11 cellular contexts compared by ENCODE assay signal in the genomic region with DNA sequence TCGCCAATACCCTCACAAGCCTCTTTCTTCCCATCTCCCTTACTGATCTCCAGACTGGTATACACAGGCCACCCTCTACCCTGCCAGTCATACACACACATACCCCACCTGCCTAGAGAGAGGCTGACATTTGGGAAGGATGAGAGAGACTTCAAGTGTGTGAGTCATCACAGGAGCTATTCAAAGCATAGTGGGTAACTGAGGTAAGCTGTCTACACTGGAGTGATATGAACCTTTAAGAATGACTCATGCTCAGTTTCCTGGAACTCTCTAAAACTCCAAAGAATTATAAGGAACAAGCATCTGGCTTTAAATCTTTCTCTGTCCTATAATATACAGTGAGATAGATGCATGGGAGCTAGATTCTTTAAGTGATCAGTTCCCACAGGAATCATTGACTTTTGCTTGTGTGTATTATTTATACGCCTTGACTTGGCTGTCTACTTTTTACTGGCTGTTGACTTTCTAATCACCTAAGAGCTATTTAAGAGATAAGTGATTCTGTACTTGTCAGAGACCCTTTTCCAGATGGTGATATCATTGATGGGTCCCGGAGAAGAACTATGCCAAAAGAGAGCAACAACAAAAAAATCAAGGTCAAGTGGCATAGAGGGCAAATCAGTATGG. TPM values are rescaled to one million over a fixed set of nuclear protein-coding genes. Genes with fewer than 3 reads are reported as not detected.
DNase-seq lines count a peak whose midpoint lies in the region; FAIRE-seq and TF ChIP-seq lines count a peak whose summit lies in the region.
"Had no signal": no experiment of that assay in that cellular context is flagged by ENCODE, and none has a peak within 500 bp of the region (broad histone marks: within the 10 kb centered on the region; RNA-seq: fewer than 3 reads in every experiment).

No MANE protein-coding gene starts in this region.

- H4K20me1 ChIP-seq in astrocyte (ENCODE audit: insufficient read depth, low read length): no peaks in the 10 kb centered on the region

- H3K79me2 ChIP-seq in astrocyte (ENCODE audit: insufficient read depth, low read length): no peaks in the 10 kb centered on the region

- no peak overlapping the region for H2AFZ ChIP-seq in astrocyte (ENCODE audit: low read depth, low read length)

- H3K27me3 Mint-ChIP-seq in astrocyte (ENCODE audit: low read depth, unreplicated experiment) (no peaks in the 10 kb centered on the region), nephron (ENCODE audit: low read depth) (peaks cover 4% of the 10 kb centered on the region)

- H3K4me3 Mint-ChIP-seq in astrocyte (ENCODE audit: unreplicated experiment) (no peak overlapping the region), nephron (peak overlapping the region in 2 of 3 experiments; percentile 25 to 37)
- H3K4me3 Mint-ChIP-seq: H9 had no signal

- H3K27ac Mint-ChIP-seq in astrocyte (ENCODE audit: unreplicated experiment) (no peak overlapping the region), nephron (peak overlapping the region in 2 of 3 experiments; percentile 59 to 90)

- H3K9ac ChIP-seq in astrocyte (ENCODE audit: low read length): no peak overlapping the region

- TF ChIP-seq POLR2A in vagina (IDR thresholded peaks at IDR 0.05): no peak

- FAIRE-seq in GM19239 (lab: Jason Lieb, UNC): peak; percentile 44
- no peak for FAIRE-seq in astrocyte (lab: Jason Lieb, UNC)
- FAIRE-seq: islet of Langerhans had no signal

- no peak overlapping the region for H3K27ac ChIP-seq in astrocyte (ENCODE audit: low read depth, low read length)
- H3K27ac ChIP-seq in vagina: no peak overlapping the region
- H3K27ac ChIP-seq: esophagus squamous epithelium had no signal

- H3K36me3 ChIP-seq in astrocyte (ENCODE audit: insufficient read depth, low read length): no peaks in the 10 kb centered on the region
- H3K36me3 ChIP-seq in vagina: no peaks in the 10 kb centered on the region
- H3K36me3 ChIP-seq: esophagus squamous epithelium had no signal

- no peak for DNase-seq in GM19239 (ENCODE audit: insufficient read length, low spot score)
- peak; percentile 81 for DNase-seq in NCI-H2029 treated with DMSO at 0.1 percent for 48 hours (lab: John Stamatoyannopoulos, UW)
- peak; percentile 87 for DNase-seq in astrocyte (ENCODE audit: low read depth)
- no peak for DNase-seq in stimulated activated naive CD4-positive, alpha-beta T cell (lab: John Stamatoyannopoulos, UW)
- DNase-seq in NCI-H1092 (lab: John Stamatoyannopoulos, UW): no peak
- DNase-seq in vagina (ENCODE audit: extremely low spot score in 2 of 2): no peak
- DNase-seq: esophagus squamous epithelium, H9, NCI-H1105 treated with DMSO at 0.1 percent for 48 hours had no signal

- TF ChIP-seq CTCF in astrocyte (IDR thresholded peaks at IDR 0.05; ENCODE audit: insufficient read depth, low read depth, low read length) (no peak), nephron (IDR thresholded peaks at IDR 0.05; ENCODE audit: unreplicated experiment in 3 of 3) (no peak), vagina (IDR thresholded peaks at IDR 0.05) (no peak)

- H3K4me3 ChIP-seq in astrocyte (ENCODE audit: insufficient read depth, low read depth, low read length) (no peak overlapping the region), vagina (no peak overlapping the region)
- H3K4me3 ChIP-seq: esophagus squamous epithelium had no signal

- intact Hi-C loops in vagina (cut with DNase I): no loop called here

- H3K9me3 Mint-ChIP-seq in astrocyte (ENCODE audit: unreplicated experiment): no peaks in the 10 kb centered on the region
- no peaks in the 10 kb centered on the region for H3K9me3 Mint-ChIP-seq in nephron
- H3K9me3 Mint-ChIP-seq: H9 had no signal

- no peak overlapping the region for H3K4me2 ChIP-seq in astrocyte (ENCODE audit: low read length)

- H3K4me1 ChIP-seq in astrocyte (ENCODE audit: insufficient read depth, low read length): peaks cover 4% of the 10 kb centered on the region
- peaks cover 11% of the 10 kb centered on the region for H3K4me1 ChIP-seq in vagina

- H3K4me1 Mint-ChIP-seq in astrocyte (ENCODE audit: low read depth, unreplicated experiment) (peaks cover 18% of the 10 kb centered on the region), nephron (peaks cover 37% of the 10 kb centered on the region)

- no peaks in the 10 kb centered on the region for H3K36me3 Mint-ChIP-seq in astrocyte (ENCODE audit: low read depth, unreplicated experiment)
- H3K36me3 Mint-ChIP-seq in nephron (ENCODE audit: low read depth): peaks cover 14% of the 10 kb centered on the region

- H3K9me3 ChIP-seq in astrocyte (ENCODE audit: insufficient read depth, low read depth, low read length): no peaks in the 10 kb centered on the region
- H3K9me3 ChIP-seq in vagina: no peaks in the 10 kb centered on the region
- H3K9me3 ChIP-seq: esophagus squamous epithelium had no signal

- H3K27me3 ChIP-seq in astrocyte (ENCODE audit: insufficient read depth, low read length): no peaks in the 10 kb centered on the region
- H3K27me3 ChIP-seq in vagina: no peaks in the 10 kb centered on the region
- H3K27me3 ChIP-seq: esophagus squamous epithelium had no signal

RNA-seq across cellular contexts. Expression of a gene that starts 5.8 kb away (rescaled TPM):
- total RNA-seq in astrocyte (1.9 and 2.3 TPM in 2 replicates), vagina (68.0 TPM)
- total RNA-seq: H9 had no signal

Comparison
In these comparisons a context has a peak if more than half of its experiments do, and no peak if none do; other contexts are left out.
1. DNase-seq: peak in NCI-H2029 treated with DMSO at 0.1 percent for 48 hours (single experiment) and astrocyte (single experiment); none in GM19239 (single experiment), stimulated activated naive CD4-positive, alpha-beta T cell (0 of 6), NCI-H1092 (single experiment) and vagina (0 of 2).
2. RNA of a gene that starts 5.8 kb away (total RNA-seq): 68.0 TPM in vagina (single experiment); 1.9 to 2.3 TPM in astrocyte; every median in the first group is over 10 times any median in the second.